ENCODE assay signal across 1 cellular context in the genomic region with DNA sequence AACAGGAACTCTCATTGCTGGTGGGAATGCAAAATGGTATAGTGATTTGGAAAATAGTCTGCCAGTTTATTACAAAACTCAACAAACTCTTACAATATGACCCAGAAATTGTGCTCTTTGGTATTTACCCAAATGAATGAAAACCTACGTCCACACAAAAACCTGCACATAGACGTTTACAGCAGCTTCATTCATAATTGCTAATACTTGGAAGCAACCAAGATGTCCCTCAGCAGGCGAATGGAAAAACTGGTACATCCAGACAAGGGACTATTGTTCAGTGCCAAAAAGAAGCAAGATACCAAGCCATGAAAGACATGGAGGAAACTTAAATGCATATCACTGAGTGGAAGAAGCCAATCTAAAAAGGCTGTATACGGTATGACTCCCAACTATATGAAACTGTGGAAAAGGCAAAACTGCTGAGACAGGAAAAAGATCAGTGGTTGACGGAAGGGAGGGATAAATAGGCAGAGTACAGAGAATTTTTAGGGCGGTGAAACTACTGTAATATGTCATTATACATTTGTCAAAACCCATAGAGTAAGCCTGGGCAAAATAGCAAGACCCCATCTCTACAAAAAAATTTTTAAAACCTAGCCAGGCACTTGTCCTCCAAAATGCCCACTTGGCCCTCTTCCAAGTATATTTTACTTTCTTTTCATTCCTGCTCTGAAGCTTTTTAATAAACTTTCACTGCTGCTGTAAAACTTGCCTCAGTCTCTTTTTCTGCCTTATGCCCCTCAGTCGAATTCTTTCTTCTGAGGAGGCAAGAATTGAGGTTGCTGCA.
TF ChIP-seq lines count a peak whose summit lies in the region.

No MANE protein-coding gene starts in this region.

TF ChIP-seq in HEK293T, 16 proteins besides CTCF, POLR2A, EP300 and RAD21 (continued from another document):
- TF ChIP-seq ZNF384 (IDR thresholded peaks at IDR 0.05), result no peak
- no peak for TF ChIP-seq ELF4 (IDR thresholded peaks at IDR 0.05)
- no peak for TF ChIP-seq NFRKB (IDR thresholded peaks at IDR 0.05)
- TF ChIP-seq SUZ12 (IDR thresholded peaks at IDR 0.05), result no peak
- TF ChIP-seq ARNT (IDR thresholded peaks at IDR 0.05), result no peak
- no peak for TF ChIP-seq FOXA1 (IDR thresholded peaks at IDR 0.05)
